Comparison of ENCODE assay signal across 19 cellular contexts in genomic region chr2:39065616-39066015, GRCh38. TPM values are rescaled to one million over a fixed set of nuclear protein-coding genes. Genes with fewer than 3 reads are reported as not detected.
DNase-seq lines count a peak whose midpoint lies in the region; ATAC-seq, FAIRE-seq and TF ChIP-seq lines count a peak whose summit lies in the region.
"Had no signal": no experiment of that assay in that cellular context is flagged by ENCODE, and none has a peak within 500 bp of the region (broad histone marks: within the 10 kb centered on the region; RNA-seq: fewer than 3 reads in every experiment).

No MANE protein-coding gene starts in this region.

- no peaks in the 10 kb centered on the region for H3K27me3 Mint-ChIP-seq in T-helper 17 cell
- no peaks in the 10 kb centered on the region for H3K27me3 Mint-ChIP-seq in effector memory CD8-positive, alpha-beta T cell
- H3K27me3 Mint-ChIP-seq: naive B cell had no signal

- H3K4me1 ChIP-seq in HepG2 (ENCODE audit: insufficient read depth, low read length) (no peaks in the 10 kb centered on the region), right lobe of liver (no peaks in the 10 kb centered on the region)
- H3K4me1 ChIP-seq: testis had no signal

- no peaks in the 10 kb centered on the region for H3K9me3 Mint-ChIP-seq in effector memory CD8-positive, alpha-beta T cell
- H3K9me3 Mint-ChIP-seq: naive B cell had no signal

- no peak overlapping the region for H3K9ac ChIP-seq in HepG2 (ENCODE audit: insufficient read depth, low read depth, low read length)

- peak overlapping the region; percentile 90 for H3K27ac Mint-ChIP-seq in T-helper 17 cell
- peak overlapping the region; percentile 33 to 64 for H3K27ac Mint-ChIP-seq in effector memory CD8-positive, alpha-beta T cell

- peaks cover 23% of the 10 kb centered on the region for H3K4me1 Mint-ChIP-seq in T-helper 17 cell
- peaks cover 16 to 35% of the 10 kb centered on the region in 2 donors for H3K4me1 Mint-ChIP-seq in effector memory CD8-positive, alpha-beta T cell (ENCODE audit: low read depth in 2 of 2)

- H3K4me3 ChIP-seq in HepG2 (replicated peaks in 1 of 3; ENCODE audit: insufficient read depth in 1 of 3, low read depth in 2 of 3, low read length in 3 of 3) (no peak overlapping the region), right lobe of liver (no peak overlapping the region)
- H3K4me3 ChIP-seq: testis had no signal

- CTCF ChIA-PET in HepG2 (lab: Yijun Ruan, JAX; ENCODE audit: low intra/inter-chr PET ratio, low total read pairs), result no interaction called here

- peaks cover 9% of the 10 kb centered on the region; the same call in 1 of the 2 replicates for H4K20me1 ChIP-seq in HepG2 (ENCODE audit: insufficient read depth, low read length)

- H3K36me3 ChIP-seq in HepG2 (replicated peaks in 1 of 2; ENCODE audit: control insufficient read depth in 1 of 2, insufficient read depth in 2 of 2, low read length in 2 of 2) (peaks cover 6 to 40% of the 10 kb centered on the region in 2 experiments; a peak in 4 of 5 replicates), right lobe of liver (peaks cover 0 to 2% (median 0%) of the 10 kb centered on the region in 4 donors)

- TF ChIP-seq CTCF in HepG2 (CRISPR knock-in tag; IDR thresholded peaks at IDR 0.05) (no peak), right lobe of liver (IDR thresholded peaks at IDR 0.05) (no peak)

- no peak overlapping the region for H2AFZ ChIP-seq in HepG2 (ENCODE audit: low read length)

- peaks cover 17% of the 10 kb centered on the region for H3K36me3 Mint-ChIP-seq in T-helper 17 cell (ENCODE audit: low read depth)
- H3K36me3 Mint-ChIP-seq in effector memory CD8-positive, alpha-beta T cell (ENCODE audit: insufficient read depth), result peaks cover 15% of the 10 kb centered on the region

- no peaks in the 10 kb centered on the region for H3K9me3 ChIP-seq in HepG2 (ENCODE audit: low read length)
- no peaks in the 10 kb centered on the region for H3K9me3 ChIP-seq in right lobe of liver
- H3K9me3 ChIP-seq in T-helper 17 cell (ENCODE audit: control insufficient read depth, low read length, poor library complexity, severe bottlenecking), result no peaks in the 10 kb centered on the region
- H3K9me3 ChIP-seq: testis had no signal

- no peak for ATAC-seq in HepG2
- ATAC-seq in right lobe of liver, result no peak
- ATAC-seq in T-helper 17 cell, result no peak
- ATAC-seq in effector memory CD8-positive, alpha-beta T cell (replicated peaks), result no peak
- no peak for ATAC-seq in HG03460 (IDR thresholded peaks at IDR 0.05; ENCODE audit: unreplicated experiment)
- ATAC-seq: foreskin keratinocyte had no signal

- H3K27ac ChIP-seq in HepG2 (ENCODE audit: extremely low read length, insufficient read depth, low read length) (no peak overlapping the region), right lobe of liver (no peak overlapping the region)
- H3K27ac ChIP-seq: foreskin keratinocyte, testis had no signal

- H3K27me3 ChIP-seq in HepG2 (ENCODE audit: control insufficient read depth in 1 of 2, insufficient read depth in 2 of 2, low read length in 2 of 2) (no peaks in the 10 kb centered on the region), right lobe of liver (no peaks in the 10 kb centered on the region)
- H3K27me3 ChIP-seq: foreskin keratinocyte, testis had no signal

- H3K4me3 Mint-ChIP-seq in T-helper 17 cell, result peak overlapping the region; percentile 36
- no peak overlapping the region for H3K4me3 Mint-ChIP-seq in effector memory CD8-positive, alpha-beta T cell
- H3K4me3 Mint-ChIP-seq: naive B cell had no signal

- in situ Hi-C loops in HepG2 (cut with HindIII; ENCODE audit: extremely low pct_ligation_motif_present, low pct_unique_long_range_greater_than_20kb), result loop anchor here (5.0 to 10.0 kb wide), 2 partner anchors 49 to 162 kb away; no protein-coding TSS in a partner anchor

- intact Hi-C loops in HepG2 (cut with micrococcal nuclease; ENCODE audit: unreplicated experiment), result no loop called here
- intact Hi-C loops in right lobe of liver (cut with DNase I), result no loop called here

- TSS peak; percentile 12 for BruUV-seq in HepG2 (replicated peaks; lab: Mats Ljungman, UMichigan)

- TF ChIP-seq POLR2A in HepG2 (IDR thresholded peaks at IDR 0.05; ENCODE audit: insufficient read depth in 1 of 2, low read depth in 2 of 2, low read length in 2 of 2), result no peak
- no peak for TF ChIP-seq POLR2A in right lobe of liver (IDR thresholded peaks at IDR 0.05)

- TF ChIP-seq RAD21 in HepG2 (CRISPR knock-in tag; IDR thresholded peaks at IDR 0.05), result no peak

- DNase-seq in HepG2 (ENCODE audit: low spot score) (no peak), right lobe of liver (no peak), T-helper 17 cell (no peak), NCI-H187 (lab: John Stamatoyannopoulos, UW) (no peak), NCI-H1092 treated with DMSO at 0.1 percent for 48 hours (lab: John Stamatoyannopoulos, UW) (no peak)
- no peak for DNase-seq in effector memory CD8-positive, alpha-beta T cell
- DNase-seq: activated CD8-positive, alpha-beta memory T cell treated with anti-CD3 and anti-CD28 coated beads for 24 hours; C1 segment of cervical spinal cord; naive B cell; NCI-H1436; NCI-H510A treated with DMSO at 0.1 percent for 48 hours; retina; SHP77; T1000; testis had no signal

- FAIRE-seq in HepG2 (lab: Jason Lieb, UNC), result no peak
- FAIRE-seq: GM19239, urothelium cell line had no signal

- H3K4me2 ChIP-seq in HepG2 (ENCODE audit: low read depth, low read length), result no peak overlapping the region

- TF ChIP-seq EP300 in HepG2 (IDR thresholded peaks at IDR 0.05; ENCODE audit: low read depth in 2 of 2, low read length in 2 of 2) (no peak), HepG2 (CRISPR knock-in tag; IDR thresholded peaks at IDR 0.05; ENCODE audit: borderline replicate concordance) (no peak)

- H3K79me2 ChIP-seq in HepG2 (ENCODE audit: insufficient read depth, low read length), result peaks cover 21% of the 10 kb centered on the region

- POLR2A ChIA-PET in HepG2 (lab: Yijun Ruan, JAX), result no interaction called here

TF ChIP-seq in HepG2, 621 proteins besides CTCF, POLR2A, EP300 and RAD21:
- no peak for TF ChIP-seq SIN3B (IDR thresholded peaks at IDR 0.05; ENCODE audit: low read length)
- no peak for TF ChIP-seq MED13 (CRISPR knock-in tag; IDR thresholded peaks at IDR 0.05)
- no peak for TF ChIP-seq DNMT3B (CRISPR knock-in tag; conservative IDR thresholded peaks at IDR 0.05)
- no peak for TF ChIP-seq ZXDC (CRISPR knock-in tag; IDR thresholded peaks at IDR 0.05)
- no peak for TF ChIP-seq SYNCRIP (IDR thresholded peaks at IDR 0.05; ENCODE audit: insufficient read depth, low read depth, low read length)
- TF ChIP-seq, protein P1, sequence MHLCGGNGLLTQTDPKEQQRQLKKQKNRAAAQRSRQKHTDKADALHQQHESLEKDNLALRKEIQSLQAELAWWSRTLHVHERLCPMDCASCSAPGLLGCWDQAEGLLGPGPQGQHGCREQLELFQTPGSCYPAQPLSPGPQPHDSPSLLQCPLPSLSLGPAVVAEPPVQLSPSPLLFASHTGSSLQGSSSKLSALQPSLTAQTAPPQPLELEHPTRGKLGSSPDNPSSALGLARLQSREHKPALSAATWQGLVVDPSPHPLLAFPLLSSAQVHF (CRISPR knock-in tag; IDR thresholded peaks at IDR 0.05), result no peak

RNA-seq across cellular contexts. Expression of gene SOS1, which starts 55.2 kb away (rescaled TPM):
- 20.8 and 26.6 TPM in 2 replicates for total RNA-seq in HepG2 (2016; rRNA removed; fragmentation: Illumina TruSeq; extraction: Trizol)
- total RNA-seq in HepG2 (2016; cell fraction: cytosol; rRNA removed; fragmentation: Illumina TruSeq; extraction: Trizol; ENCODE audit: low read depth), result 3.2 and 4.1 TPM in 2 replicates
- total RNA-seq in HepG2 (2016; cell fraction: insoluble cytoplasmic fraction; rRNA removed; fragmentation: Illumina TruSeq; extraction: Trizol), result 21.0 and 28.9 TPM in 2 replicates
- 12.6 and 14.3 TPM in 2 replicates for total RNA-seq in HepG2 (2016; cell fraction: membrane; rRNA removed; fragmentation: Illumina TruSeq; extraction: Trizol)
- 49.5 and 63.9 TPM in 2 replicates for total RNA-seq in HepG2 (2016; cell fraction: nucleus; rRNA removed; fragmentation: Illumina TruSeq; extraction: Trizol)
- polyA plus RNA-seq in HepG2 (2011; rRNA removed), result 39.5 and 60.4 TPM in 2 replicates
- polyA plus RNA-seq in HepG2 (2011; cell fraction: cytosol; rRNA removed), result 23.4 and 41.7 TPM in 2 replicates
- 69.6 and 75.7 TPM in 2 replicates for polyA plus RNA-seq in HepG2 (2011; cell fraction: nucleus; rRNA removed)
- 31.5 and 37.6 TPM in 2 replicates for polyA plus RNA-seq in HepG2 (2012)
- polyA plus RNA-seq in HepG2 (2016; cell fraction: cytosol; fragmentation: Illumina TruSeq; extraction: Trizol; ENCODE audit: low read depth), result 0.43 and 0.49 TPM in 2 replicates
- polyA plus RNA-seq in HepG2 (2016; cell fraction: insoluble cytoplasmic fraction; fragmentation: Illumina TruSeq; extraction: Trizol; ENCODE audit: low read depth), result 21.4 and 27.3 TPM in 2 replicates
- polyA plus RNA-seq in HepG2 (2016; cell fraction: membrane; fragmentation: Illumina TruSeq; extraction: Trizol; ENCODE audit: low read depth), result 2.0 and 2.7 TPM in 2 replicates
- polyA plus RNA-seq in HepG2 (2016; cell fraction: nucleus; fragmentation: Illumina TruSeq; extraction: Trizol; ENCODE audit: insufficient read depth, low read depth), result 56.1 and 68.3 TPM in 2 replicates
- polyA minus RNA-seq in HepG2 (2011; rRNA and poly(A)+ RNA removed; ENCODE audit: low replicate concordance), result 40.4 and 54.0 TPM in 2 replicates
- polyA minus RNA-seq in HepG2 (2011; cell fraction: cytosol; rRNA and poly(A)+ RNA removed), result 39.9 and 41.5 TPM in 2 replicates
- 211 and 214 TPM in 2 replicates for polyA minus RNA-seq in HepG2 (2011; cell fraction: nucleus; rRNA and poly(A)+ RNA removed)
- 10 to 100 TPM in 5 of 6 experiments, 1 to 10 TPM in 1; 9.6 to 20.1 (median 16.5) TPM for total RNA-seq in right lobe of liver
- total RNA-seq in T-helper 17 cell, result 10 to 100 TPM; 65.2 to 95.5 TPM
